ENCODE assay signal across 8 cellular contexts in the genomic region with DNA sequence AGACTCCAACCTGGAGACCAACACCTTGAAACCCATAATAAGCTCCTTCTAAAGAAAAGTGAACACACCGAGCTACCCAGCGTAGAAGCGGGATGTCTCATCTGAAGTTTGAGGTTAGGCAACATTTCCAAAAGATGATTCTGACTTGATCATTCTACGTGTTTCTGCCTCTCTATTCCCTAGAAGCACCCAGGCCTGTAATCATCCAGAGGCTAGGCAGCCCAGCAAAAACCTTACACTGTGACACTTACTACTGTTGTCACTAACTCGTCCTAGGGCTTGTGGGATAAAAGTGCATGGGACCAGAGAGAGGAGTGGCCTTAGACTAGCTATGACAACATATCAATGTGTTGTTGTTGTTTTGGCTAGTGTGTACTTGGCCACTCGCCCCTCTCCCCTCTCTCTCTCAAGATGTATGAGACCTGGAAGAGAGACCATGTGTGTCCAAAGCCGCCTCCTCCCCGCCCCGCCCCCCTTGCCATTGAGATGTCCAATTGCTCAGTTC. TPM values are rescaled to one million over a fixed set of nuclear protein-coding genes. Genes with fewer than 3 reads are reported as not detected.
DNase-seq lines count a peak whose midpoint lies in the region; ATAC-seq and TF ChIP-seq lines count a peak whose summit lies in the region.

No MANE protein-coding gene starts in this region.

- H2AFZ ChIP-seq in hepatocyte = peak overlapping the region; percentile 82

- peak overlapping the region; percentile 67 to 85 (median 80) for H3K4me3 ChIP-seq in BLaER1 treated with 17β-estradiol and CSF1 and Interleukin-3, amounts not matched to agents 10 nM and 100 nM
- H3K4me3 ChIP-seq in hepatocyte = peak overlapping the region; percentile 94
- H3K4me3 ChIP-seq in skeletal muscle tissue (ENCODE audit: low read length in 3 of 3) = peak overlapping the region; percentile 88 to 95 (median 90)

- peak; percentile 4 for ATAC-seq in HG03520 (IDR thresholded peaks at IDR 0.05; ENCODE audit: unreplicated experiment)
- peak; percentile 15 for ATAC-seq in activated T-helper 17 cell treated with anti-CD3 and anti-CD28 coated beads, Interleukin-2, amount 50 U/mL, for 72 hours (replicated peaks)
- no peak for ATAC-seq in GM19467 (IDR thresholded peaks at IDR 0.05; ENCODE audit: unreplicated experiment)

- no peaks in the 10 kb centered on the region for H3K27me3 Mint-ChIP-seq in activated T-helper 17 cell treated with anti-CD3 and anti-CD28 coated beads, Interleukin-2, amount 50 U/mL, for 72 hours

- no peaks in the 10 kb centered on the region for H4K20me1 ChIP-seq in BLaER1 treated with 17β-estradiol and CSF1 and Interleukin-3, amounts not matched to agents 10 nM and 100 nM
- H4K20me1 ChIP-seq in hepatocyte (ENCODE audit: insufficient read depth, poor library complexity, severe bottlenecking) = no peaks in the 10 kb centered on the region

- H3K9ac ChIP-seq in BLaER1 treated with 17β-estradiol and CSF1 and Interleukin-3, amounts not matched to agents 10 nM and 100 nM = peak overlapping the region; percentile 95 to 99 (median 97)
- peak overlapping the region; percentile 78 to 98 (median 98) for H3K9ac ChIP-seq in skeletal muscle tissue (ENCODE audit: low read depth in 1 of 3, low read length in 3 of 3)

- no peak for TF ChIP-seq CTCF in hepatocyte (IDR thresholded peaks at IDR 0.05; ENCODE audit: poor library complexity)

- no peaks in the 10 kb centered on the region for H3K27me3 ChIP-seq in BLaER1 treated with 17β-estradiol and CSF1 and Interleukin-3, amounts not matched to agents 10 nM and 100 nM
- H3K27me3 ChIP-seq in hepatocyte (no peaks in the 10 kb centered on the region), skeletal muscle tissue (ENCODE audit: control insufficient read depth in 3 of 3, insufficient read depth in 3 of 3, low read length in 3 of 3) (no peaks in the 10 kb centered on the region)

- H3K79me2 ChIP-seq in hepatocyte = peaks cover 19% of the 10 kb centered on the region

- peaks cover 30 to 40% (median 33%) of the 10 kb centered on the region in 11 experiments for H3K36me3 ChIP-seq in BLaER1 treated with 17β-estradiol and CSF1 and Interleukin-3, amounts not matched to agents 10 nM and 100 nM
- H3K36me3 ChIP-seq in hepatocyte (replicated peaks; ENCODE audit: insufficient read depth, low read depth) = no peaks in the 10 kb centered on the region
- H3K36me3 ChIP-seq in skeletal muscle tissue (ENCODE audit: control insufficient read depth in 3 of 3, insufficient read depth in 3 of 3, low read length in 3 of 3) = peaks cover 13 to 18% (median 15%) of the 10 kb centered on the region in 3 donors

- peak overlapping the region; percentile 80 for H3K27ac Mint-ChIP-seq in activated T-helper 17 cell treated with anti-CD3 and anti-CD28 coated beads, Interleukin-2, amount 50 U/mL, for 72 hours

- DNase-seq in hepatocyte (ENCODE audit: low spot score) (peak; percentile 51), RPMI8226 (no peak), NCI-H1417 treated with DMSO at 0.1 percent for 48 hours (lab: John Stamatoyannopoulos, UW) (no peak)

- peak overlapping the region; percentile 79 to 98 (median 91) for H3K4me2 ChIP-seq in BLaER1 treated with 17β-estradiol and CSF1 and Interleukin-3, amounts not matched to agents 10 nM and 100 nM
- peak overlapping the region; percentile 94 for H3K4me2 ChIP-seq in hepatocyte

- peaks cover 20 to 36% (median 26%) of the 10 kb centered on the region in 10 experiments for H3K4me1 ChIP-seq in BLaER1 treated with 17β-estradiol and CSF1 and Interleukin-3, amounts not matched to agents 10 nM and 100 nM
- H3K4me1 ChIP-seq in hepatocyte (ENCODE audit: insufficient read depth) (peaks cover 13% of the 10 kb centered on the region), skeletal muscle tissue (ENCODE audit: control insufficient read depth in 3 of 3, insufficient read depth in 3 of 3, low read length in 3 of 3) (peaks cover 7 to 17% (median 13%) of the 10 kb centered on the region in 3 donors)

- H3K27ac ChIP-seq in BLaER1 treated with 17β-estradiol and CSF1 and Interleukin-3, amounts not matched to agents 10 nM and 100 nM = peak overlapping the region; percentile 96 to 99 (median 97)
- peak overlapping the region; percentile 96 for H3K27ac ChIP-seq in hepatocyte
- peak overlapping the region; percentile 84 for H3K27ac ChIP-seq in skeletal muscle tissue (ENCODE audit: low read depth, low read length)

- H3K36me3 Mint-ChIP-seq in activated T-helper 17 cell treated with anti-CD3 and anti-CD28 coated beads, Interleukin-2, amount 50 U/mL, for 72 hours (ENCODE audit: low read depth) = peaks cover 47% of the 10 kb centered on the region

- H3K4me3 Mint-ChIP-seq in activated T-helper 17 cell treated with anti-CD3 and anti-CD28 coated beads, Interleukin-2, amount 50 U/mL, for 72 hours = peak overlapping the region; percentile 84

- no peaks in the 10 kb centered on the region for H3K9me3 Mint-ChIP-seq in activated T-helper 17 cell treated with anti-CD3 and anti-CD28 coated beads, Interleukin-2, amount 50 U/mL, for 72 hours

- H3K9me3 ChIP-seq in BLaER1 treated with 17β-estradiol and CSF1 and Interleukin-3, amounts not matched to agents 10 nM and 100 nM (replicated peaks in 1 of 11) = no peaks in the 10 kb centered on the region
- H3K9me3 ChIP-seq in hepatocyte (ENCODE audit: low read depth) (no peaks in the 10 kb centered on the region), skeletal muscle tissue (ENCODE audit: control insufficient read depth in 3 of 3, low read length in 3 of 3) (no peaks in the 10 kb centered on the region)

- no peaks in the 10 kb centered on the region for H3K9me2 ChIP-seq in hepatocyte (replicated peaks; ENCODE audit: insufficient read depth)

- 41% methylated on average over 9 of the region's 9 CpGs for WGBS in hepatocyte (ENCODE audit: low lambda C conversion rate, missing lambda C conversion rate)

- peaks cover 28% of the 10 kb centered on the region for H3K4me1 Mint-ChIP-seq in activated T-helper 17 cell treated with anti-CD3 and anti-CD28 coated beads, Interleukin-2, amount 50 U/mL, for 72 hours

RNA-seq across cellular contexts. Expression of a gene that starts 1.4 kb away (rescaled TPM):
- 10 to 100 TPM; 13.2 to 16.1 TPM for total RNA-seq in activated T-helper 17 cell treated with anti-CD3 and anti-CD28 coated beads, Interleukin-2, amount 50 U/mL, for 72 hours
- total RNA-seq in hepatocyte (10.6 and 10.9 TPM in 2 replicates), skeletal muscle tissue (6.8 TPM)
- 6.4 and 9.7 TPM in 2 replicates for polyA plus RNA-seq in hepatocyte
